Comparison of ENCODE assay signal across 8 cellular contexts in genomic region chr5:15995206-15996052, GRCh38.
DNase-seq lines count a peak whose midpoint lies in the region; ATAC-seq and TF ChIP-seq lines count a peak whose summit lies in the region.

No MANE protein-coding gene starts in this region.

- no peak overlapping the region for H3K4me3 Mint-ChIP-seq in activated T-cell treated with anti-CD3 and anti-CD28 coated beads, Interleukin-2, amount 50 U/mL, for 4 hours

- H3K27me3 ChIP-seq in MG63, result no peaks in the 10 kb centered on the region

- no peaks in the 10 kb centered on the region for H3K27me3 Mint-ChIP-seq in activated T-cell treated with anti-CD3 and anti-CD28 coated beads, Interleukin-2, amount 50 U/mL, for 4 hours (ENCODE audit: low read depth)

- ATAC-seq in HG03108 (IDR thresholded peaks at IDR 0.05; ENCODE audit: unreplicated experiment) (no peak), HG03025 (IDR thresholded peaks at IDR 0.05; ENCODE audit: low FRiP score, unreplicated experiment) (no peak), HG03432 (IDR thresholded peaks at IDR 0.05; ENCODE audit: unreplicated experiment) (no peak)
- no peak for ATAC-seq in activated T-cell treated with anti-CD3 and anti-CD28 coated beads, Interleukin-2, amount 50 U/mL, for 4 hours

- H3K27ac ChIP-seq in C4-2B, result no peak overlapping the region

- TF ChIP-seq CTCF in C4-2B (conservative IDR thresholded peaks at IDR 0.05), result peak; percentile 81

- H3K4me1 Mint-ChIP-seq in activated T-cell treated with anti-CD3 and anti-CD28 coated beads, Interleukin-2, amount 50 U/mL, for 4 hours (ENCODE audit: low read depth), result no peaks in the 10 kb centered on the region

- H3K4me3 ChIP-seq in MG63, result no peak overlapping the region

- H3K36me3 ChIP-seq in MG63, result no peaks in the 10 kb centered on the region

- peaks cover 21% of the 10 kb centered on the region for H3K9me3 Mint-ChIP-seq in activated T-cell treated with anti-CD3 and anti-CD28 coated beads, Interleukin-2, amount 50 U/mL, for 4 hours

- no peaks in the 10 kb centered on the region for H3K36me3 Mint-ChIP-seq in activated T-cell treated with anti-CD3 and anti-CD28 coated beads, Interleukin-2, amount 50 U/mL, for 4 hours (ENCODE audit: insufficient read depth)

- peak; percentile 9 for DNase-seq in MG63
- DNase-seq in amniotic stem cell (lab: John Stamatoyannopoulos, UW), result peak; percentile 20
- DNase-seq in iris pigment epithelial cell (ENCODE audit: low read depth), result peak; percentile 43
- DNase-seq in activated T-cell treated with anti-CD3 and anti-CD28 coated beads, Interleukin-2, amount 50 U/mL, for 4 hours, result no peak

- peaks cover 25% of the 10 kb centered on the region for H3K9me3 ChIP-seq in MG63
